Comparison of ENCODE assay signal across 1 cellular context in the genomic region with DNA sequence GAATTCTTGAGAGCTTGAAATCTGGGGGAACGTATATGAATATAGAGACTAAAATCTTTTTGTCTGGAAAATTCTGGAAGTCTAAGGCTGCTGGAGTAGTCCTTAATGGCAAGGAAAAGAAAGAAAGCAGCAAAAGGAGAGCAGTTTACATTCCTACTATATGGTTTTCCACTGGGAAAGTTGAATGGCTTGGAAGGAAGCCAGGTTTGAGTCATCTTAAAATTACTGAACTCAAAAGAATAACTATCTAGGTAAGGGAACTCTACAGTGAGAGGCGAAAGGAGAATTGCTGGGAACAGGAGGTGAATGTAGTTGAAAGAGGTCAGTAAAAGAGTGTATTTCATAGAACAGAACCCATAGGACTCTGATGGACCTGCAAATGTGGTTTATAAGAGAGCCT.
TF ChIP-seq lines count a peak whose summit lies in the region.

No MANE protein-coding gene starts in this region.

TF ChIP-seq in WTC11, 78 proteins besides CTCF, POLR2A, EP300 and RAD21 (continued from another document):
- TF ChIP-seq FOXP4 (CRISPR knock-in tag; IDR thresholded peaks at IDR 0.05) (no peak), ERG (CRISPR knock-in tag; IDR thresholded peaks at IDR 0.05) (no peak), ZNF512 (CRISPR knock-in tag; IDR thresholded peaks at IDR 0.05; ENCODE audit: borderline replicate concordance) (no peak), ZNF416 (CRISPR knock-in tag; IDR thresholded peaks at IDR 0.05) (no peak)
